Comparison of ENCODE assay signal across 9 cellular contexts in genomic region chrX:109384569-109385174, GRCh38.
DNase-seq lines count a peak whose midpoint lies in the region; ATAC-seq and TF ChIP-seq lines count a peak whose summit lies in the region.
"Had no signal": no experiment of that assay in that cellular context is flagged by ENCODE, and none has a peak within 500 bp of the region (broad histone marks: within the 10 kb centered on the region; RNA-seq: fewer than 3 reads in every experiment).

No MANE protein-coding gene starts in this region.

- TF ChIP-seq CTCF in AG04450 (IDR thresholded peaks at IDR 0.05; ENCODE audit: low read depth, low read length): peak; percentile 29; the same call in 1 of the 2 replicates
- TF ChIP-seq CTCF in GM20000 (IDR thresholded peaks at IDR 0.05; ENCODE audit: extremely low read depth, missing control alignments): no peak

- DNase-seq in AG04450 (ENCODE audit: low read depth, low spot score) (no peak), GM20000 (ENCODE audit: low spot score) (peak; percentile 4), SW480 (ENCODE audit: low spot score) (peak; percentile 7), inferior parietal cortex (ENCODE audit: extremely low spot score) (peak; percentile 24), substantia nigra (lab: John Stamatoyannopoulos, UW) (no peak)
- no peak for DNase-seq in activated CD8-positive, alpha-beta memory T cell treated with anti-CD3 and anti-CD28 coated beads, Interleukin-2, amount 10 ng/mL, durations not matched to agents 7 days and 5 days
- DNase-seq in activated naive CD4-positive, alpha-beta T cell treated with anti-CD3 and anti-CD28 coated beads, Interleukin-2, amount 50 U/mL, for 72 hours (ENCODE audit: low spot score in 2 of 2): no peak

- no peak overlapping the region for H3K4me3 Mint-ChIP-seq in activated CD8-positive, alpha-beta memory T cell treated with anti-CD3 and anti-CD28 coated beads, Interleukin-2, amount 10 ng/mL, durations not matched to agents 7 days and 5 days

- H3K4me3 ChIP-seq in AG04450 (ENCODE audit: low read depth, low read length): no peak overlapping the region
- H3K4me3 ChIP-seq: SJSA1 had no signal

- POLR2A ChIA-PET in AG04450 (lab: Yijun Ruan, JAX): no interaction called here

- H3K36me3 Mint-ChIP-seq in activated CD8-positive, alpha-beta memory T cell treated with anti-CD3 and anti-CD28 coated beads, Interleukin-2, amount 10 ng/mL, durations not matched to agents 7 days and 5 days: no peaks in the 10 kb centered on the region
- no peaks in the 10 kb centered on the region for H3K36me3 Mint-ChIP-seq in activated naive CD4-positive, alpha-beta T cell treated with anti-CD3 and anti-CD28 coated beads, Interleukin-2, amount 50 U/mL, for 72 hours

- H3K27me3 ChIP-seq in AG04450 (ENCODE audit: control insufficient read depth, insufficient read depth, low read length): no peaks in the 10 kb centered on the region
- H3K27me3 ChIP-seq: SJSA1 had no signal

- H3K27ac Mint-ChIP-seq in activated CD8-positive, alpha-beta memory T cell treated with anti-CD3 and anti-CD28 coated beads, Interleukin-2, amount 10 ng/mL, durations not matched to agents 7 days and 5 days: no peak overlapping the region
- no peak overlapping the region for H3K27ac Mint-ChIP-seq in activated naive CD4-positive, alpha-beta T cell treated with anti-CD3 and anti-CD28 coated beads, Interleukin-2, amount 50 U/mL, for 72 hours

- H3K9me3 Mint-ChIP-seq in activated CD8-positive, alpha-beta memory T cell treated with anti-CD3 and anti-CD28 coated beads, Interleukin-2, amount 10 ng/mL, durations not matched to agents 7 days and 5 days (ENCODE audit: low read depth): no peaks in the 10 kb centered on the region
- no peaks in the 10 kb centered on the region for H3K9me3 Mint-ChIP-seq in activated naive CD4-positive, alpha-beta T cell treated with anti-CD3 and anti-CD28 coated beads, Interleukin-2, amount 50 U/mL, for 72 hours

- H3K9me3 ChIP-seq in AG04450 (ENCODE audit: control insufficient read depth, insufficient read depth, low read length): no peaks in the 10 kb centered on the region
- H3K9me3 ChIP-seq: SJSA1 had no signal

- H3K27me3 Mint-ChIP-seq in activated CD8-positive, alpha-beta memory T cell treated with anti-CD3 and anti-CD28 coated beads, Interleukin-2, amount 10 ng/mL, durations not matched to agents 7 days and 5 days: no peaks in the 10 kb centered on the region

- H3K27ac ChIP-seq in AG04450 (ENCODE audit: low read depth, low read length) (no peak overlapping the region), substantia nigra (ENCODE audit: low read depth, low read length, poor library complexity, severe bottlenecking) (no peak overlapping the region)
- H3K27ac ChIP-seq: SJSA1 had no signal

- no peaks in the 10 kb centered on the region for H3K4me1 Mint-ChIP-seq in activated CD8-positive, alpha-beta memory T cell treated with anti-CD3 and anti-CD28 coated beads, Interleukin-2, amount 10 ng/mL, durations not matched to agents 7 days and 5 days

- CTCF ChIA-PET in AG04450 (lab: Charles Lee): interaction anchor here (0.8 to 2.8 kb wide), 3 partner anchors 12 to 687 kb away, joined by 3 to 15 read pairs (median 5); no protein-coding TSS in a partner anchor
- CTCF ChIA-PET in activated CD8-positive, alpha-beta memory T cell treated with anti-CD3 and anti-CD28 coated beads, Interleukin-2, amount 10 ng/mL, durations not matched to agents 7 days and 5 days (lab: Charles Lee): interaction anchor here (0.7 kb wide), 1 partner anchor 685 kb away, joined by 3 read pairs; no protein-coding TSS in a partner anchor

- no peak for ATAC-seq in activated CD8-positive, alpha-beta memory T cell treated with anti-CD3 and anti-CD28 coated beads, Interleukin-2, amount 10 ng/mL, durations not matched to agents 7 days and 5 days
- ATAC-seq in activated naive CD4-positive, alpha-beta T cell treated with anti-CD3 and anti-CD28 coated beads, Interleukin-2, amount 50 U/mL, for 72 hours: no peak
- ATAC-seq in HG02610 (IDR thresholded peaks at IDR 0.05; ENCODE audit: unreplicated experiment): no peak

Comparison
In these comparisons a context has a peak if more than half of its experiments do, and no peak if none do; other contexts are left out.
1. DNase-seq: peak in GM20000 (single experiment), SW480 (single experiment) and inferior parietal cortex (single experiment); none in AG04450 (single experiment), activated CD8-positive, alpha-beta memory T cell treated with anti-CD3 and anti-CD28 coated beads, Interleukin-2, amount 10 ng/mL, durations not matched to agents 7 days and 5 days (single experiment), activated naive CD4-positive, alpha-beta T cell treated with anti-CD3 and anti-CD28 coated beads, Interleukin-2, amount 50 U/mL, for 72 hours (0 of 2) and substantia nigra (0 of 49).